13 cellular contexts compared by ENCODE assay signal in the genomic region with DNA sequence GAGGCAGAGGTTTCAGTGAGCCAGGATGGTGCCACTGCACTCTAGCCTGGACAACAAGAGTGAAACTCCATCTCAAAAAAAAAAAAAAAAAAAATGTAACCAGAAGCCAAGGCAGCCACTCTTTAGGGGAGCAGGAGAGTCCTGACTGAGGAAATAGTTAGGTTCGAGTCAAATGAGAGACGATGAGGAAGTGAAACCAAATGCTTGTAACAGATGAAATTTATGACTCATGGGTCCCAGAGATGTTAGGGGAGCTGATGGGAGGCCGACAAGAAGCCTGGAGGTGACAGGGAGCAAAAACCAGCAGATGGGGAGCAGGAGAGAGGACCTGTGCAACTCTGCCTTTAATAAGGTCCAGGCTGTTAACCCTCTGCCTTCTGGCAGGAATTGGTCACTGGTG.
DNase-seq lines count a peak whose midpoint lies in the region; ATAC-seq and TF ChIP-seq lines count a peak whose summit lies in the region.
"Had no signal": no experiment of that assay in that cellular context is flagged by ENCODE, and none has a peak within 500 bp of the region (broad histone marks: within the 10 kb centered on the region; RNA-seq: fewer than 3 reads in every experiment).

No MANE protein-coding gene starts in this region.

- no peaks in the 10 kb centered on the region for H3K4me1 ChIP-seq in osteoblast (ENCODE audit: insufficient read depth, low read length)
- H3K4me1 ChIP-seq: BE2C had no signal

- H3K4me3 ChIP-seq in osteoblast (ENCODE audit: insufficient read depth, low read length): no peak overlapping the region
- H3K4me3 ChIP-seq: hepatocyte, lung had no signal

- no peaks in the 10 kb centered on the region for H3K27me3 ChIP-seq in osteoblast (ENCODE audit: insufficient read depth, low read length)
- H3K27me3 ChIP-seq: BE2C, hepatocyte had no signal

- H3K27ac ChIP-seq in osteoblast (ENCODE audit: low read depth, low read length): no peak overlapping the region
- H3K27ac ChIP-seq: hepatocyte had no signal

- no peak overlapping the region for H3K4me2 ChIP-seq in osteoblast (ENCODE audit: insufficient read depth, low read length)
- H3K4me2 ChIP-seq: hepatocyte had no signal

- no peaks in the 10 kb centered on the region for H3K36me3 ChIP-seq in osteoblast (ENCODE audit: insufficient read depth, low read length)
- H3K36me3 ChIP-seq: BE2C had no signal

- DNase-seq in SKM-1 treated with dmso at 0.1 percent for 144 hours (lab: John Stamatoyannopoulos, UW; ENCODE audit: unreplicated experiment) (peak; percentile 81), left lobe of liver (ENCODE audit: low spot score) (no peak), osteoblast (ENCODE audit: insufficient read length, low spot score, missing footprints) (no peak), NCI-H146 (lab: John Stamatoyannopoulos, UW) (no peak)
- DNase-seq: BE2C, NCI-H446 treated with DMSO at 0.1 percent for 48 hours had no signal

- no peaks in the 10 kb centered on the region for H3K9me3 ChIP-seq in osteoblast (ENCODE audit: low read depth, low read length)
- H3K9me3 ChIP-seq: BE2C had no signal

- ATAC-seq in GM18867 (IDR thresholded peaks at IDR 0.05; ENCODE audit: unreplicated experiment): peak; percentile 95
- peak; percentile 60 for ATAC-seq in HG02588 (IDR thresholded peaks at IDR 0.05; ENCODE audit: unreplicated experiment)
- peak; percentile 84 for ATAC-seq in HG03469 (IDR thresholded peaks at IDR 0.05; ENCODE audit: unreplicated experiment)
- ATAC-seq in GM19397 (IDR thresholded peaks at IDR 0.05; ENCODE audit: unreplicated experiment): no peak
- ATAC-seq in left lobe of liver: no peak
- ATAC-seq: activated T-helper 17 cell treated with anti-CD3 and anti-CD28 coated beads, Interleukin-2, amount 50 U/mL, for 72 hours had no signal

- TF ChIP-seq CTCF in osteoblast (IDR thresholded peaks at IDR 0.05; ENCODE audit: extremely low read depth, low read depth, low read length): no peak

- H4K20me1 ChIP-seq in osteoblast (ENCODE audit: insufficient read depth, low read length): no peaks in the 10 kb centered on the region

- H2AFZ ChIP-seq in osteoblast (ENCODE audit: low read length): no peak overlapping the region
- H2AFZ ChIP-seq: hepatocyte had no signal

- H3K79me2 ChIP-seq in osteoblast (ENCODE audit: insufficient read depth, low read length): no peaks in the 10 kb centered on the region
- H3K79me2 ChIP-seq: hepatocyte had no signal

Comparison
In these comparisons a context has a peak if more than half of its experiments do, and no peak if none do; other contexts are left out.
1. ATAC-seq: peak in GM18867 (single experiment), HG02588 (single experiment) and HG03469 (single experiment); none in GM19397 (single experiment) and left lobe of liver (single experiment).